In genomic region chr4:54840992-54841768, GRCh38 we compare ENCODE assay signal across 11 cellular contexts.
DNase-seq lines count a peak whose midpoint lies in the region; ATAC-seq and TF ChIP-seq lines count a peak whose summit lies in the region.
"Had no signal": no experiment of that assay in that cellular context is flagged by ENCODE, and none has a peak within 500 bp of the region (broad histone marks: within the 10 kb centered on the region; RNA-seq: fewer than 3 reads in every experiment).

No MANE protein-coding gene starts in this region.

- H3K36me3 ChIP-seq in HCT116 (ENCODE audit: control insufficient read depth in 1 of 2, insufficient read depth in 2 of 2, low read length in 2 of 2) (no peaks in the 10 kb centered on the region), hepatocyte (replicated peaks; ENCODE audit: insufficient read depth, low read depth) (no peaks in the 10 kb centered on the region), gastrocnemius medialis (no peaks in the 10 kb centered on the region)
- H3K36me3 ChIP-seq: thyroid gland had no signal

- POLR2A ChIA-PET in HCT116 (lab: Charles Lee) = no interaction called here
- POLR2A ChIA-PET in CD4-positive, alpha-beta T cell (lab: Charles Lee) = no interaction called here

- no peak overlapping the region for H3K4me3 Mint-ChIP-seq in activated T-helper 1 cell treated with anti-CD3 and anti-CD28 coated beads, Interleukin-12 subunit alpha, Interleukin-12 subunit beta, Interleukin-2, Interleukin-4 antibody, amounts not matched to agents 30 ng/mL and 10 ng/mL and 1 ng/mL, durations not matched to agents 14 hours and 24 hours and 36 hours
- H3K4me3 Mint-ChIP-seq in CD4-positive, alpha-beta T cell = no peak overlapping the region

- DNase-seq in Ammon's horn (ENCODE audit: low spot score) (peak; percentile 65), HCT116 (ENCODE audit: low read depth, low spot score) (no peak), SW480 (ENCODE audit: low spot score) (peak; percentile 26), hepatocyte (ENCODE audit: low spot score) (peak; percentile 44), gastrocnemius medialis (no peak), SK-N-DZ (ENCODE audit: low spot score) (no peak)
- DNase-seq in activated T-helper 1 cell treated with anti-CD3 and anti-CD28 coated beads, Interleukin-12 subunit alpha, Interleukin-12 subunit beta, Interleukin-2, Interleukin-4 antibody, amounts not matched to agents 30 ng/mL and 10 ng/mL and 1 ng/mL, durations not matched to agents 14 hours and 24 hours and 36 hours (ENCODE audit: low spot score) = no peak
- DNase-seq in CD4-positive, alpha-beta T cell = no peak
- DNase-seq: effector memory CD4-positive, alpha-beta T cell had no signal

- H2AFZ ChIP-seq in HCT116 (ENCODE audit: low read depth, low read length, poor library complexity, severe bottlenecking) (no peak overlapping the region), hepatocyte (no peak overlapping the region)
- H2AFZ ChIP-seq: parathyroid adenoma had no signal

- in situ Hi-C loops in gastrocnemius medialis (cut with MboI; ENCODE audit: low sequenced_read_pairs in 4 of 4) = no loop called here

- no peaks in the 10 kb centered on the region for H3K9me2 ChIP-seq in HCT116 (ENCODE audit: insufficient read depth)
- no peaks in the 10 kb centered on the region for H3K9me2 ChIP-seq in hepatocyte (replicated peaks; ENCODE audit: insufficient read depth)

- TF ChIP-seq RAD21 in HCT116 (IDR thresholded peaks at IDR 0.05; ENCODE audit: low read depth) = peak; percentile 30; the same call in 1 of the 2 replicates

- no peaks in the 10 kb centered on the region for H3K36me3 Mint-ChIP-seq in activated T-helper 1 cell treated with anti-CD3 and anti-CD28 coated beads, Interleukin-12 subunit alpha, Interleukin-12 subunit beta, Interleukin-2, Interleukin-4 antibody, amounts not matched to agents 30 ng/mL and 10 ng/mL and 1 ng/mL, durations not matched to agents 14 hours and 24 hours and 36 hours (ENCODE audit: low read depth)
- H3K36me3 Mint-ChIP-seq in CD4-positive, alpha-beta T cell (ENCODE audit: low read depth) = no peaks in the 10 kb centered on the region

- H3K27me3 ChIP-seq in HCT116 (ENCODE audit: insufficient read depth, low read length) (no peaks in the 10 kb centered on the region), hepatocyte (no peaks in the 10 kb centered on the region), gastrocnemius medialis (no peaks in the 10 kb centered on the region)
- H3K27me3 ChIP-seq in CD4-positive, alpha-beta T cell (ENCODE audit: control insufficient read depth, insufficient read depth, low read length) = no peaks in the 10 kb centered on the region
- H3K27me3 ChIP-seq: thyroid gland had no signal

- H3K4me3 ChIP-seq in HCT116 (replicated peaks in 1 of 2; ENCODE audit: low read depth in 1 of 2, low read length in 2 of 2) (no peak overlapping the region), hepatocyte (no peak overlapping the region), gastrocnemius medialis (no peak overlapping the region)
- H3K4me3 ChIP-seq: thyroid gland had no signal

- peaks cover 3% of the 10 kb centered on the region for H3K27me3 Mint-ChIP-seq in activated T-helper 1 cell treated with anti-CD3 and anti-CD28 coated beads, Interleukin-12 subunit alpha, Interleukin-12 subunit beta, Interleukin-2, Interleukin-4 antibody, amounts not matched to agents 30 ng/mL and 10 ng/mL and 1 ng/mL, durations not matched to agents 14 hours and 24 hours and 36 hours (ENCODE audit: insufficient read depth)
- no peaks in the 10 kb centered on the region for H3K27me3 Mint-ChIP-seq in CD4-positive, alpha-beta T cell

- H4K20me1 ChIP-seq in HCT116 (ENCODE audit: insufficient read depth) = no peaks in the 10 kb centered on the region
- no peaks in the 10 kb centered on the region for H4K20me1 ChIP-seq in hepatocyte (ENCODE audit: insufficient read depth, poor library complexity, severe bottlenecking)

- no peak; the same call in 1 of the 2 replicates for ATAC-seq in HCT116
- no peak for ATAC-seq in gastrocnemius medialis
- no peak for ATAC-seq in CD4-positive, alpha-beta T cell (ENCODE audit: poor library complexity)

- H3K4me2 ChIP-seq in HCT116 (ENCODE audit: low read length) (no peak overlapping the region), hepatocyte (no peak overlapping the region)

- H3K9ac ChIP-seq in HCT116 (ENCODE audit: low read length) = no peak overlapping the region
- H3K9ac ChIP-seq: parathyroid adenoma had no signal

- intact Hi-C loops in HCT116 (cut with micrococcal nuclease) = loop anchor here (2.0 kb wide), 1 partner anchor 158 kb away; no protein-coding TSS in a partner anchor
- intact Hi-C loops in gastrocnemius medialis (cut with DNase I; ENCODE audit: low total_unique reads) = no loop called here
- intact Hi-C loops in activated T-helper 1 cell treated with anti-CD3 and anti-CD28 coated beads, Interleukin-12 subunit alpha, Interleukin-12 subunit beta, Interleukin-2, Interleukin-4 antibody, amounts not matched to agents 30 ng/mL and 10 ng/mL and 1 ng/mL, durations not matched to agents 14 hours and 24 hours and 36 hours (cut with micrococcal nuclease) = no loop called here
- intact Hi-C loops in CD4-positive, alpha-beta T cell (cut with DNase I, micrococcal nuclease) = loop anchor here in 1 of 2 experiments (10.0 kb wide), 1 partner anchor 156 kb away; no protein-coding TSS in a partner anchor

- CTCF ChIA-PET in HCT116 (lab: Charles Lee) = interaction anchor here (0.7 kb wide), 1 partner anchor 276 kb away, joined by 3 read pairs; no protein-coding TSS in a partner anchor
- CTCF ChIA-PET in CD4-positive, alpha-beta T cell (lab: Charles Lee) = no interaction called here

- H3K27ac Mint-ChIP-seq in activated T-helper 1 cell treated with anti-CD3 and anti-CD28 coated beads, Interleukin-12 subunit alpha, Interleukin-12 subunit beta, Interleukin-2, Interleukin-4 antibody, amounts not matched to agents 30 ng/mL and 10 ng/mL and 1 ng/mL, durations not matched to agents 14 hours and 24 hours and 36 hours = no peak overlapping the region
- no peak overlapping the region for H3K27ac Mint-ChIP-seq in CD4-positive, alpha-beta T cell

- TF ChIP-seq CTCF in HCT116 (IDR thresholded peaks at IDR 0.05 in 2 of 3, conservative IDR thresholded peaks at IDR 0.05 in 1 of 3; ENCODE audit: borderline replicate concordance in 1 of 3, insufficient read depth in 1 of 3, low read depth in 2 of 3, low read length in 2 of 3) (no peak; a peak in 1 of 6 replicates), hepatocyte (IDR thresholded peaks at IDR 0.05; ENCODE audit: poor library complexity) (peak; percentile 31), gastrocnemius medialis (IDR thresholded peaks at IDR 0.05 in 4 of 5, conservative IDR thresholded peaks at IDR 0.05 in 1 of 5) (no peak)
- no peak for TF ChIP-seq CTCF in CD4-positive, alpha-beta T cell (IDR thresholded peaks at IDR 0.05)

- 74% methylated on average over 2 of the region's 2 CpGs for WGBS in hepatocyte (ENCODE audit: low lambda C conversion rate, missing lambda C conversion rate)

- no peak overlapping the region for H3K27ac ChIP-seq in HCT116 (ENCODE audit: low read depth, low read length)
- H3K27ac ChIP-seq in hepatocyte = no peak overlapping the region
- no peak overlapping the region for H3K27ac ChIP-seq in gastrocnemius medialis
- H3K27ac ChIP-seq in CD4-positive, alpha-beta T cell (ENCODE audit: low read depth, low read length) = no peak overlapping the region
- H3K27ac ChIP-seq: parathyroid adenoma, thyroid gland had no signal

- H3K4me1 Mint-ChIP-seq in activated T-helper 1 cell treated with anti-CD3 and anti-CD28 coated beads, Interleukin-12 subunit alpha, Interleukin-12 subunit beta, Interleukin-2, Interleukin-4 antibody, amounts not matched to agents 30 ng/mL and 10 ng/mL and 1 ng/mL, durations not matched to agents 14 hours and 24 hours and 36 hours (ENCODE audit: low read depth) = no peaks in the 10 kb centered on the region
- H3K4me1 Mint-ChIP-seq in CD4-positive, alpha-beta T cell (ENCODE audit: low read depth) = no peaks in the 10 kb centered on the region

- H3K4me1 ChIP-seq in HCT116 (ENCODE audit: control insufficient read depth in 1 of 2, insufficient read depth in 2 of 2, low read length in 2 of 2) = no peaks in the 10 kb centered on the region
- H3K4me1 ChIP-seq in hepatocyte (ENCODE audit: insufficient read depth) = no peaks in the 10 kb centered on the region
- H3K4me1 ChIP-seq in gastrocnemius medialis = no peaks in the 10 kb centered on the region
- H3K4me1 ChIP-seq: parathyroid adenoma had no signal

- no peaks in the 10 kb centered on the region for H3K9me3 Mint-ChIP-seq in activated T-helper 1 cell treated with anti-CD3 and anti-CD28 coated beads, Interleukin-12 subunit alpha, Interleukin-12 subunit beta, Interleukin-2, Interleukin-4 antibody, amounts not matched to agents 30 ng/mL and 10 ng/mL and 1 ng/mL, durations not matched to agents 14 hours and 24 hours and 36 hours
- H3K9me3 Mint-ChIP-seq in CD4-positive, alpha-beta T cell = no peaks in the 10 kb centered on the region

- no TSS peak for BruUV-seq in HCT116 (replicated peaks; lab: Mats Ljungman, UMichigan)

- H3K9me3 ChIP-seq in HCT116 (ENCODE audit: control insufficient read depth in 1 of 2, insufficient read depth in 1 of 2, low read depth in 1 of 2, low read length in 2 of 2) (no peaks in the 10 kb centered on the region), hepatocyte (ENCODE audit: low read depth) (no peaks in the 10 kb centered on the region), gastrocnemius medialis (no peaks in the 10 kb centered on the region)
- no peaks in the 10 kb centered on the region for H3K9me3 ChIP-seq in CD4-positive, alpha-beta T cell (ENCODE audit: control insufficient read depth, low read length)
- H3K9me3 ChIP-seq: thyroid gland had no signal

- TF ChIP-seq POLR2A in HCT116 (IDR thresholded peaks at IDR 0.05; ENCODE audit: borderline replicate concordance, extremely low read depth, insufficient read depth, insufficient read length) (no peak), gastrocnemius medialis (IDR thresholded peaks at IDR 0.05) (no peak)

- RAD21 ChIA-PET in HCT116 (lab: Charles Lee; ENCODE audit: low non-redundant PET in 1 of 2, low total read pairs in 2 of 2, uncharacterized antibody in 2 of 2, unreplicated experiment in 2 of 2) = no interaction called here

- H3K79me2 ChIP-seq in HCT116 (ENCODE audit: insufficient read depth, low read length) = no peaks in the 10 kb centered on the region
- H3K79me2 ChIP-seq in hepatocyte = no peaks in the 10 kb centered on the region
- H3K79me2 ChIP-seq: parathyroid adenoma had no signal

TF ChIP-seq in HCT116, 20 proteins besides CTCF, POLR2A, EP300 and RAD21 (continues in another document):
- no peak for TF ChIP-seq SRF (IDR thresholded peaks at IDR 0.05; ENCODE audit: low read depth)
- no peak for TF ChIP-seq ATF3 (IDR thresholded peaks at IDR 0.05)
- TF ChIP-seq SIN3A (IDR thresholded peaks at IDR 0.05; ENCODE audit: low read depth) = no peak
- no peak for TF ChIP-seq EGR1 (IDR thresholded peaks at IDR 0.05; ENCODE audit: low read depth)
- no peak for TF ChIP-seq CEBPB (IDR thresholded peaks at IDR 0.05; ENCODE audit: low read depth)
- no peak for TF ChIP-seq ELF1 (IDR thresholded peaks at IDR 0.05; ENCODE audit: borderline replicate concordance, low read depth)
- no peak for TF ChIP-seq ZNF274 (IDR thresholded peaks at IDR 0.05; ENCODE audit: low read depth, low read length)

Comparison
In these comparisons a context has a peak if more than half of its experiments do, and no peak if none do; other contexts are left out.
1. DNase-seq: peak in Ammon's horn (single experiment), SW480 (single experiment) and hepatocyte (single experiment); none in HCT116 (single experiment), gastrocnemius medialis (0 of 2), SK-N-DZ (single experiment), activated T-helper 1 cell treated with anti-CD3 and anti-CD28 coated beads, Interleukin-12 subunit alpha, Interleukin-12 subunit beta, Interleukin-2, Interleukin-4 antibody, amounts not matched to agents 30 ng/mL and 10 ng/mL and 1 ng/mL, durations not matched to agents 14 hours and 24 hours and 36 hours (single experiment) and CD4-positive, alpha-beta T cell (0 of 10).